20 cellular contexts compared by ENCODE assay signal in the genomic region with DNA sequence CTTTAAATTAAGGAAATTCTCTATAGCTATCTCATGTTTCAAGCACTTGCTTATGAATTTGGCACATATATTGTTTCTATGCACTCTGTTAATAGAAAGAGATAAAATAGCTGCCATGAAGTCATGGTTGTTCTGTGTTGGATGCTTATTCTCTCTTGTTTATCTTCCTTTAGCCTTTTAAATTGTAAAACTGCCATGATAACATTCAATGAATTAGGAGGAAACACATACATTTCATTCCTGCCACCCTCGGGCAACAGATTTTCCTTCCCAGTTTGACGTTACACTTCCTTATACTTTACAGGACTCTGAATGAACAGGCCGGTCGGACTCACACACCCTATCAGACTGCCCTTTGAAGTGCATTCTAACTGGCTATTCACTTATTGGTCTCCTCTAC.
A peak's percentile ranks its signal among the peaks of the same experiment; 100 is the strongest.
DNase-seq lines count a peak whose midpoint lies in the region; ATAC-seq and TF ChIP-seq lines count a peak whose summit lies in the region.
"Had no signal": no experiment of that assay in that cellular context is flagged by ENCODE, and none has a peak within 500 bp of the region (broad histone marks: within the 10 kb centered on the region; RNA-seq: fewer than 3 reads in every experiment).

No MANE protein-coding gene starts in this region.

- TF ChIP-seq CTCF in 22Rv1 (IDR thresholded peaks at IDR 0.05) = no peak
- TF ChIP-seq CTCF in HEK293 (tag by site-specific recombination; IDR thresholded peaks at IDR 0.05) = no peak
- TF ChIP-seq CTCF in hepatocyte (IDR thresholded peaks at IDR 0.05; ENCODE audit: poor library complexity) = no peak
- TF ChIP-seq CTCF in ovary (IDR thresholded peaks at IDR 0.05) = no peak

- CTCF ChIA-PET in HEK293 (lab: Yijun Ruan, JAX) = no interaction called here

- no peak for TF ChIP-seq EP300 in ovary (IDR thresholded peaks at IDR 0.05)

- WGBS in hepatocyte (ENCODE audit: low lambda C conversion rate, missing lambda C conversion rate) = 15% methylated on average over 4 of the region's 4 CpGs
- 42 to 50% (median 48%) methylated on average over 4 of the region's 4 CpGs for WGBS in ovary, 3 donors

- no peaks in the 10 kb centered on the region for H3K79me2 ChIP-seq in hepatocyte

- H2AFZ ChIP-seq in hepatocyte = peak overlapping the region; percentile 7

- H3K4me2 ChIP-seq in hepatocyte = peak overlapping the region; percentile 54
- H3K4me2 ChIP-seq: KMS-11 had no signal

- H3K9me2 ChIP-seq in hepatocyte (replicated peaks; ENCODE audit: insufficient read depth) = no peaks in the 10 kb centered on the region

- H3K27ac ChIP-seq in 22Rv1 = 0 out of 2 replicates have a peak overlapping the region, but pooled peaks have one; percentile 5
- H3K27ac ChIP-seq in HEK293 (ENCODE audit: extremely low read depth, low read depth, low read length) = no peak overlapping the region
- no peak overlapping the region for H3K27ac ChIP-seq in hepatocyte
- H3K27ac ChIP-seq in ovary = no peak overlapping the region
- H3K27ac ChIP-seq: C4-2B, KMS-11, SJSA1 had no signal

- H4K20me1 ChIP-seq in hepatocyte (ENCODE audit: insufficient read depth, poor library complexity, severe bottlenecking) = no peaks in the 10 kb centered on the region

- H3K27me3 ChIP-seq in hepatocyte (no peaks in the 10 kb centered on the region), ovary (no peaks in the 10 kb centered on the region)
- H3K27me3 ChIP-seq: SJSA1 had no signal

- no peak for TF ChIP-seq POLR2A in ovary (IDR thresholded peaks at IDR 0.05)

- no peaks in the 10 kb centered on the region for H3K9me3 ChIP-seq in HEK293 (ENCODE audit: control insufficient read depth, insufficient read depth, low read depth, low read length)
- H3K9me3 ChIP-seq in hepatocyte (ENCODE audit: low read depth) = no peaks in the 10 kb centered on the region
- no peaks in the 10 kb centered on the region for H3K9me3 ChIP-seq in ovary
- H3K9me3 ChIP-seq: Caco-2, SJSA1 had no signal

- intact Hi-C loops in ovary (cut with DNase I) = no loop called here

- H3K4me1 ChIP-seq in HEK293 (ENCODE audit: control insufficient read depth, insufficient read depth, low read length) = peaks cover 16% of the 10 kb centered on the region
- peaks cover 11% of the 10 kb centered on the region for H3K4me1 ChIP-seq in hepatocyte (ENCODE audit: insufficient read depth)
- no peaks in the 10 kb centered on the region for H3K4me1 ChIP-seq in ovary (ENCODE audit: insufficient read depth)
- H3K4me1 ChIP-seq: Caco-2 had no signal

- H3K4me3 ChIP-seq in HEK293 (ENCODE audit: low read depth, low read length) (no peak overlapping the region), hepatocyte (no peak overlapping the region), ovary (no peak overlapping the region)
- H3K4me3 ChIP-seq: SJSA1 had no signal

- H3K36me3 ChIP-seq in HEK293 (ENCODE audit: control insufficient read depth in 2 of 2, insufficient read depth in 1 of 2, low read length in 2 of 2) (no peaks in the 10 kb centered on the region), hepatocyte (replicated peaks; ENCODE audit: insufficient read depth, low read depth) (no peaks in the 10 kb centered on the region), ovary (no peaks in the 10 kb centered on the region)
- H3K36me3 ChIP-seq: SJSA1 had no signal

- POLR2A ChIA-PET in HEK293 (lab: Yijun Ruan, JAX) = no interaction called here

- DNase-seq in NCI-H146 treated with DMSO at 0.1 percent for 48 hours (lab: John Stamatoyannopoulos, UW; ENCODE audit: unreplicated experiment) (peak; percentile 69), hepatocyte (ENCODE audit: low spot score) (peak; percentile 8), ovary (no peak), NOMO-1 treated with DMSO at 0.1 percent for 48 hours (lab: John Stamatoyannopoulos, UW; ENCODE audit: unreplicated experiment) (no peak)
- DNase-seq: Caco-2; CD8-positive, alpha-beta T cell; DMS79 treated with DMSO at 0.1 percent for 48 hours; GF-D8; HCEC 1CT; NCI-H1694 treated with DMSO at 0.1 percent for 48 hours; NCI-H2171 treated with DMSO at 0.1 percent for 48 hours; NCI-H524; OCI-M1; T-helper 2 cell had no signal

- no peak for ATAC-seq in GM18907 (IDR thresholded peaks at IDR 0.05; ENCODE audit: unreplicated experiment)
- ATAC-seq: CD8-positive, alpha-beta T cell had no signal

TF ChIP-seq in HEK293, 187 proteins besides CTCF, POLR2A, EP300 and RAD21 (continues in another document):
- TF ChIP-seq ZNF335 (tag by site-specific recombination; conservative IDR thresholded peaks at IDR 0.05) = no peak
- TF ChIP-seq, protein P1, sequence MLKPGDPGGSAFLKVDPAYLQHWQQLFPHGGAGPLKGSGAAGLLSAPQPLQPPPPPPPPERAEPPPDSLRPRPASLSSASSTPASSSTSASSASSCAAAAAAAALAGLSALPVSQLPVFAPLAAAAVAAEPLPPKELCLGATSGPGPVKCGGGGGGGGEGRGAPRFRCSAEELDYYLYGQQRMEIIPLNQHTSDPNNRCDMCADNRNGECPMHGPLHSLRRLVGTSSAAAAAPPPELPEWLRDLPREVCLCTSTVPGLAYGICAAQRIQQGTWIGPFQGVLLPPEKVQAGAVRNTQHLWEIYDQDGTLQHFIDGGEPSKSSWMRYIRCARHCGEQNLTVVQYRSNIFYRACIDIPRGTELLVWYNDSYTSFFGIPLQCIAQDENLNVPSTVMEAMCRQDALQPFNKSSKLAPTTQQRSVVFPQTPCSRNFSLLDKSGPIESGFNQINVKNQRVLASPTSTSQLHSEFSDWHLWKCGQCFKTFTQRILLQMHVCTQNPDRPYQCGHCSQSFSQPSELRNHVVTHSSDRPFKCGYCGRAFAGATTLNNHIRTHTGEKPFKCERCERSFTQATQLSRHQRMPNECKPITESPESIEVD (tag by site-specific recombination; IDR thresholded peaks at IDR 0.05) = 0 out of 2 replicates have a peak, but pooled peaks have one; percentile 3
- peak; percentile 64; the same call in 1 of the 2 replicates for TF ChIP-seq ZNF843 (tag by site-specific recombination; IDR thresholded peaks at IDR 0.05)
- TF ChIP-seq, protein P2, sequence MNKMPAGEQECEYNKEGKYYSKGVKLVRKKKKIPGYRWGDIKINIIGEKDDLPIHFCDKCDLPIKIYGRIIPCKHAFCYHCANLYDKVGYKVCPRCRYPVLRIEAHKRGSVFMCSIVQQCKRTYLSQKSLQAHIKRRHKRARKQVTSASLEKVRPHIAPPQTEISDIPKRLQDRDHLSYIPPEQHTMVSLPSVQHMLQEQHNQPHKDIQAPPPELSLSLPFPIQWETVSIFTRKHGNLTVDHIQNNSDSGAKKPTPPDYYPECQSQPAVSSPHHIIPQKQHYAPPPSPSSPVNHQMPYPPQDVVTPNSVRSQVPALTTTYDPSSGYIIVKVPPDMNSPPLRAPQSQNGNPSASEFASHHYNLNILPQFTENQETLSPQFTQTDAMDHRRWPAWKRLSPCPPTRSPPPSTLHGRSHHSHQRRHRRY (tag by site-specific recombination; IDR thresholded peaks at IDR 0.05) = no peak
- no peak for TF ChIP-seq ZNF701 (tag by site-specific recombination; IDR thresholded peaks at IDR 0.05)
- no peak for TF ChIP-seq SCRT1 (tag by site-specific recombination; IDR thresholded peaks at IDR 0.05; ENCODE audit: borderline replicate concordance)
- TF ChIP-seq, protein P3, sequence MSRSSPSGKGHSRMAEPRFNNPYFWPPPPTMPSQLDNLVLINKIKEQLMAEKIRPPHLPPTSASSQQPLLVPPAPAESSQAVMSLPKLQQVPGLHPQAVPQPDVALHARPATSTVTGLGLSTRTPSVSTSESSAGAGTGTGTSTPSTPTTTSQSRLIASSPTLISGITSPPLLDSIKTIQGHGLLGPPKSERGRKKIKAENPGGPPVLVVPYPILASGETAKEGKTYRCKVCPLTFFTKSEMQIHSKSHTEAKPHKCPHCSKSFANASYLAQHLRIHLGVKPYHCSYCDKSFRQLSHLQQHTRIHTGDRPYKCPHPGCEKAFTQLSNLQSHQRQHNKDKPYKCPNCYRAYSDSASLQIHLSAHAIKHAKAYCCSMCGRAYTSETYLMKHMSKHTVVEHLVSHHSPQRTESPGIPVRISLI (tag by site-specific recombination; IDR thresholded peaks at IDR 0.05) = no peak
- TF ChIP-seq ZNF157 (tag by site-specific recombination; IDR thresholded peaks at IDR 0.05) = no peak
- no peak for TF ChIP-seq ZNF23 (tag by site-specific recombination; IDR thresholded peaks at IDR 0.05; ENCODE audit: borderline replicate concordance)
- no peak for TF ChIP-seq ZNF548 (tag by site-specific recombination; IDR thresholded peaks at IDR 0.05)
- TF ChIP-seq ZNF610 (tag by site-specific recombination; IDR thresholded peaks at IDR 0.05; ENCODE audit: borderline replicate concordance) = no peak
- TF ChIP-seq, protein P4, sequence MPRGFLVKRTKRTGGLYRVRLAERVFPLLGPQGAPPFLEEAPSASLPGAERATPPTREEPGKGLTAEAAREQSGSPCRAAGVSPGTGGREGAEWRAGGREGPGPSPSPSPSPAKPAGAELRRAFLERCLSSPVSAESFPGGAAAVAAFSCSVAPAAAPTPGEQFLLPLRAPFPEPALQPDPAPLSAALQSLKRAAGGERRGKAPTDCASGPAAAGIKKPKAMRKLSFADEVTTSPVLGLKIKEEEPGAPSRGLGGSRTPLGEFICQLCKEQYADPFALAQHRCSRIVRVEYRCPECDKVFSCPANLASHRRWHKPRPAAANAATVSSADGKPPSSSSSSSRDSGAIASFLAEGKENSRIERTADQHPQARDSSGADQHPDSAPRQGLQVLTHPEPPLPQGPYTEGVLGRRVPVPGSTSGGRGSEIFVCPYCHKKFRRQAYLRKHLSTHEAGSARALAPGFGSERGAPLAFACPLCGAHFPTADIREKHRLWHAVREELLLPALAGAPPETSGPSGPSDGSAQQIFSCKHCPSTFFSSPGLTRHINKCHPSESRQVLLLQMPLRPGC (tag by site-specific recombination; IDR thresholded peaks at IDR 0.05) = no peak
- no peak for TF ChIP-seq ZFP41 (tag by site-specific recombination; IDR thresholded peaks at IDR 0.05; ENCODE audit: borderline replicate concordance)
- TF ChIP-seq ZNF501 (tag by site-specific recombination; IDR thresholded peaks at IDR 0.05) = no peak
- TF ChIP-seq, protein P5, sequence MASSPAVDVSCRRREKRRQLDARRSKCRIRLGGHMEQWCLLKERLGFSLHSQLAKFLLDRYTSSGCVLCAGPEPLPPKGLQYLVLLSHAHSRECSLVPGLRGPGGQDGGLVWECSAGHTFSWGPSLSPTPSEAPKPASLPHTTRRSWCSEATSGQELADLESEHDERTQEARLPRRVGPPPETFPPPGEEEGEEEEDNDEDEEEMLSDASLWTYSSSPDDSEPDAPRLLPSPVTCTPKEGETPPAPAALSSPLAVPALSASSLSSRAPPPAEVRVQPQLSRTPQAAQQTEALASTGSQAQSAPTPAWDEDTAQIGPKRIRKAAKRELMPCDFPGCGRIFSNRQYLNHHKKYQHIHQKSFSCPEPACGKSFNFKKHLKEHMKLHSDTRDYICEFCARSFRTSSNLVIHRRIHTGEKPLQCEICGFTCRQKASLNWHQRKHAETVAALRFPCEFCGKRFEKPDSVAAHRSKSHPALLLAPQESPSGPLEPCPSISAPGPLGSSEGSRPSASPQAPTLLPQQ (tag by site-specific recombination; IDR thresholded peaks at IDR 0.05) = no peak
- TF ChIP-seq ZNF211 (tag by site-specific recombination; IDR thresholded peaks at IDR 0.05; ENCODE audit: low read depth) = no peak
- TF ChIP-seq KLF8 (tag by site-specific recombination; IDR thresholded peaks at IDR 0.05) = no peak

Comparison
In these comparisons a context has a peak if more than half of its experiments do, and no peak if none do; other contexts are left out.
1. DNase-seq: peak in NCI-H146 treated with DMSO at 0.1 percent for 48 hours (single experiment) and hepatocyte (single experiment); none in ovary (0 of 5) and NOMO-1 treated with DMSO at 0.1 percent for 48 hours (single experiment).